ENCODE assay signal across 1 cellular context in genomic region chr14:67970923-67971322, GRCh38.
TF ChIP-seq lines count a peak whose summit lies in the region.

No MANE protein-coding gene starts in this region.

TF ChIP-seq in GM23338, 12 proteins besides CTCF, POLR2A, EP300 and RAD21:
- TF ChIP-seq CREB1 (CRISPR knock-in tag; IDR thresholded peaks at IDR 0.05; ENCODE audit: low read depth) (no peak), STAT1 (IDR thresholded peaks at IDR 0.05; ENCODE audit: unreplicated experiment) (no peak), ZNF114 (CRISPR knock-in tag; IDR thresholded peaks at IDR 0.05) (no peak), ZNF331 (CRISPR knock-in tag; IDR thresholded peaks at IDR 0.05; ENCODE audit: low read depth) (no peak)
